In the genomic region with DNA sequence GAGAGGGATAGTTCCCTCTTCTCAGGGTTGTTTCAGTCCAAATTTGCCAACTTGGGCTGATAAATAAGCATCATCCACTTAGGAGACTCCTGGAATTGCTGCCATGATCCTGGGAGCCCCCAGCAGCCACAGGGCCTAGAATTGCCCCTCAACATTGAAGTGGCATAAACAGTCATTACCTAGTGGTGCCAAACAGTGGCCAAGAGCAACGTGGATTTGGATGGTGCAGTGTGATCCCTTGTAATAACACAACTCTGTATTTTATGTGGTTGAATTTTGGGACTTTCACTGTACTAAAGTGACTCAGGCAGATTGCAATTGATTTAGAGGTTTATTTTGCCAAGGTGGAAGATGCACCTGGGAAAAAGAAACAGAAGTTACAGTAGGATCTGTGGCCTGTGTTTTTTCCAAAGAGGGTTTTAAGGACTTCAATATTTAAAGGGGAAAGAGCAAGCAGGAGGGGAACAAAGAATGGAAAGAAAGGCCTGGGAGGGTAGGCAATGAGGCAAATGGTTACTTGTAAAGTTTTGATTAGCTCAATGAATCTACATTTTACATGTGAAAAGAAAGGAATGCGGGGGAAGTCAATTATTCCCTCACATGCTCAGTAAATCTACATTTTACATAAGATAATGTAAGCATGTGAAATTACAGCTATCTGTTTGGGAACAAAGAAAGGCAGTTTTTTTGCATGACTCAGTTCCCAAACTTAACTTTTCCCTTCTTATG, we compare ENCODE assay signal across 18 cellular contexts.
A peak's percentile ranks its signal among the peaks of the same experiment; 100 is the strongest.
DNase-seq lines count a peak whose midpoint lies in the region; ATAC-seq and TF ChIP-seq lines count a peak whose summit lies in the region.
"Had no signal": no experiment of that assay in that cellular context is flagged by ENCODE, and none has a peak within 500 bp of the region (broad histone marks: within the 10 kb centered on the region; RNA-seq: fewer than 3 reads in every experiment).

No MANE protein-coding gene starts in this region.

- H3K9ac ChIP-seq in H9 (ENCODE audit: extremely low read depth, insufficient read length, low read length) = peak overlapping the region; percentile 38
- no peak overlapping the region for H3K9ac ChIP-seq in NT2/D1 (ENCODE audit: insufficient read length, low read depth)
- H3K9ac ChIP-seq in iPS-20b (ENCODE audit: low read depth, low read length) = peak overlapping the region; percentile 75
- H3K9ac ChIP-seq: BLaER1, GM23248 had no signal

- peak overlapping the region; percentile 20 for H3K4me2 ChIP-seq in H9 (ENCODE audit: insufficient read depth, insufficient read length, low read length)
- H3K4me2 ChIP-seq: BLaER1 had no signal

- H4K91ac ChIP-seq in H9 (ENCODE audit: insufficient read length, low read depth, low read length) = no peak overlapping the region

- no peak overlapping the region for H2BK20ac ChIP-seq in H9 (ENCODE audit: low read depth, low read length, poor library complexity, severe bottlenecking)

- WGBS in H9 (ENCODE audit: extremely low coverage, insufficient read length, low lambda C conversion rate) = no CpG with 5 or more reads among the region's 2 CpGs

- no peak overlapping the region for H3K4ac ChIP-seq in H9 (ENCODE audit: low read depth, low read length)

- no peak overlapping the region for H3T11ph ChIP-seq in H9 (ENCODE audit: low read length)

- H3K79me2 ChIP-seq in H9 (ENCODE audit: insufficient read depth, low read length) = no peaks in the 10 kb centered on the region

- H2AFZ ChIP-seq in H9 (ENCODE audit: low read length) = no peak overlapping the region
- H2AFZ ChIP-seq: GM23248 had no signal

- H3K4me3 ChIP-seq in NT2/D1 (ENCODE audit: insufficient read length, low read depth) = no peak overlapping the region
- H3K4me3 ChIP-seq in iPS-20b (ENCODE audit: low read length) = peak overlapping the region; percentile 23; the same call in 1 of the 2 replicates
- H3K4me3 ChIP-seq: BLaER1, GM23248 had no signal

- H3K23me2 ChIP-seq in H9 (ENCODE audit: insufficient read length, low read depth, low read length, poor library complexity, severe bottlenecking) = no peaks in the 10 kb centered on the region

- peak overlapping the region; percentile 71 to 99 (median 93); a peak in 6 of 7 replicates for H3K27ac Mint-ChIP-seq in H9
- H3K27ac Mint-ChIP-seq: CD8-positive, alpha-beta memory T cell; HFFc6 had no signal

- no peak overlapping the region for H2AK5ac ChIP-seq in H9 (ENCODE audit: insufficient read length, low read length)

- no peaks in the 10 kb centered on the region for H4K20me1 ChIP-seq in H9 (ENCODE audit: control insufficient read depth, insufficient read depth, insufficient read length)
- H4K20me1 ChIP-seq: BLaER1 had no signal

- TF ChIP-seq CTCF in H9 (conservative IDR thresholded peaks at IDR 0.05) = no peak

- no peaks in the 10 kb centered on the region for H3K79me1 ChIP-seq in H9 (ENCODE audit: insufficient read depth, low read depth, low read length, poor library complexity, severe bottlenecking)

- H4K8ac ChIP-seq in H9 (replicated peaks; ENCODE audit: insufficient read length, low read depth, low read length) = no peak overlapping the region

- H3K56ac ChIP-seq in H9 (ENCODE audit: insufficient read length, low read depth, low read length) = no peak overlapping the region

- H2BK120ac ChIP-seq in H9 (ENCODE audit: low read depth, low read length, poor library complexity, severe bottlenecking) = no peak overlapping the region

- peaks cover 34 to 37% of the 10 kb centered on the region in 2 experiments for H3K4me1 Mint-ChIP-seq in H9
- H3K4me1 Mint-ChIP-seq: CD8-positive, alpha-beta memory T cell had no signal

- DNase-seq in H9 (no peak), NT2/D1 (ENCODE audit: low read depth, low spot score) (peak; percentile 16), iPS DF 19.7 (ENCODE audit: low read depth, low spot score) (peak; percentile 33), T-helper 9 cell (no peak)
- DNase-seq: 8988T; AML-193; CD8-positive, alpha-beta memory T cell; DMS53; GF-D8; GM23248; HCEC 1CT; HFFc6 had no signal

- H2BK5ac ChIP-seq in H9 (ENCODE audit: insufficient read length, low read length) = peak overlapping the region; percentile 22

- H3K9me3 Mint-ChIP-seq in H9 = no peaks in the 10 kb centered on the region
- H3K9me3 Mint-ChIP-seq: HFFc6 had no signal

- H3K18ac ChIP-seq in H9 (ENCODE audit: insufficient read length, low read depth, low read length) = peak overlapping the region; percentile 7

- no peaks in the 10 kb centered on the region for H3K9me3 ChIP-seq in H9 (ENCODE audit: control insufficient read depth, low read depth, low read length)
- H3K9me3 ChIP-seq in NT2/D1 (ENCODE audit: insufficient read depth, low read length) = no peaks in the 10 kb centered on the region
- no peaks in the 10 kb centered on the region for H3K9me3 ChIP-seq in iPS-20b (ENCODE audit: insufficient read depth, low read depth, low read length)

- no peak for ATAC-seq in HG02642 (IDR thresholded peaks at IDR 0.05; ENCODE audit: poor library complexity, unreplicated experiment)
- no peak for ATAC-seq in GM18858 (IDR thresholded peaks at IDR 0.05; ENCODE audit: unreplicated experiment)
- no peak for ATAC-seq in HG02763 (IDR thresholded peaks at IDR 0.05; ENCODE audit: unreplicated experiment)

- no peak overlapping the region for H3K14ac ChIP-seq in H9 (ENCODE audit: insufficient read depth, low read length)

- H3K4me1 ChIP-seq in H9 (ENCODE audit: insufficient read depth, low read length) = peaks cover 3% of the 10 kb centered on the region; the same call in 1 of the 2 replicates
- H3K4me1 ChIP-seq in NT2/D1 (ENCODE audit: insufficient read depth, insufficient read length) = no peaks in the 10 kb centered on the region
- H3K4me1 ChIP-seq in iPS-20b (ENCODE audit: insufficient read depth, low read length) = peaks cover 23% of the 10 kb centered on the region
- H3K4me1 ChIP-seq: BLaER1 had no signal

- H3K23ac ChIP-seq in H9 (ENCODE audit: insufficient read length, low read depth, low read length) = no peak overlapping the region

- no peak overlapping the region for H2BK12ac ChIP-seq in H9 (ENCODE audit: insufficient read length, low read depth, low read length)

- H3K36me3 Mint-ChIP-seq in H9 (ENCODE audit: insufficient read depth in 1 of 3, low read depth in 3 of 3) = peaks cover 0 to 1% (median 0%) of the 10 kb centered on the region in 3 experiments; a peak in 1 of 7 replicates
- H3K36me3 Mint-ChIP-seq: CD8-positive, alpha-beta memory T cell had no signal

- no peak overlapping the region for H4K5ac ChIP-seq in H9 (ENCODE audit: insufficient read length, low read depth, low read length)

- H3K27me3 ChIP-seq in H9 (ENCODE audit: insufficient read depth, low read length) = no peaks in the 10 kb centered on the region
- no peaks in the 10 kb centered on the region for H3K27me3 ChIP-seq in NT2/D1 (ENCODE audit: insufficient read depth, insufficient read length)
- no peaks in the 10 kb centered on the region for H3K27me3 ChIP-seq in iPS-20b (ENCODE audit: insufficient read depth, low read length)
- H3K27me3 ChIP-seq: BLaER1 had no signal

- no peak overlapping the region for H2BK15ac ChIP-seq in H9 (ENCODE audit: low read depth, low read length)

- H3K27ac ChIP-seq in H9 (ENCODE audit: insufficient read length, low read depth, low read length) (peak overlapping the region; percentile 89), iPS-20b (ENCODE audit: low read length) (peak overlapping the region; percentile 77)
- H3K27ac ChIP-seq: BLaER1, GM23248, HL-60 had no signal

- H3K36me3 ChIP-seq in NT2/D1 (ENCODE audit: insufficient read depth, insufficient read length, low read length) = no peaks in the 10 kb centered on the region
- H3K36me3 ChIP-seq in iPS-20b (ENCODE audit: insufficient read depth, low read depth, low read length) = no peaks in the 10 kb centered on the region
- H3K36me3 ChIP-seq: BLaER1 had no signal

- H3K27me3 Mint-ChIP-seq in H9 (ENCODE audit: low read depth) = no peaks in the 10 kb centered on the region

- H3K4me3 Mint-ChIP-seq in H9 = no peak overlapping the region; a peak in 1 of 5 replicates
- H3K4me3 Mint-ChIP-seq: CD8-positive, alpha-beta memory T cell; HFFc6 had no signal

Comparison
In these comparisons a context has a peak if more than half of its experiments do, and no peak if none do; other contexts are left out.
1. DNase-seq: peak in NT2/D1 (single experiment) and iPS DF 19.7 (single experiment); none in H9 (single experiment) and T-helper 9 cell (single experiment).